ENCODE assay signal across 1 cellular context in genomic region chr9:133283255-133284032, GRCh38.
TF ChIP-seq lines count a peak whose summit lies in the region.

No MANE protein-coding gene starts in this region.

TF ChIP-seq in K562, 482 proteins besides CTCF, POLR2A, EP300 and RAD21 (continued from another document and continues in another):
- peak; percentile 92 for TF ChIP-seq HMBOX1 (IDR thresholded peaks at IDR 0.05)
- peak; percentile 84 for TF ChIP-seq ZNF644 (tag; IDR thresholded peaks at IDR 0.05; ENCODE audit: low read depth)
- peak; percentile 90 for TF ChIP-seq KLF16 (IDR thresholded peaks at IDR 0.05)
- 0 out of 2 replicates have a peak, but pooled peaks have one; percentile 26 for TF ChIP-seq ZBED1 (IDR thresholded peaks at IDR 0.05)
- peak; percentile 82 for TF ChIP-seq KHSRP (IDR thresholded peaks at IDR 0.05)
- peak; percentile 84 for TF ChIP-seq ZBTB17 (CRISPR knock-in tag; IDR thresholded peaks at IDR 0.05)
- peak; percentile 92 for TF ChIP-seq ZNF197 (CRISPR knock-in tag; IDR thresholded peaks at IDR 0.05; ENCODE audit: low read depth)
- peak; percentile 95 for TF ChIP-seq SMARCC2 (IDR thresholded peaks at IDR 0.05; ENCODE audit: low read depth)
- peak; percentile 64; the same call in 1 of the 2 replicates for TF ChIP-seq MTA3 (IDR thresholded peaks at IDR 0.05; ENCODE audit: borderline replicate concordance)
- TF ChIP-seq NONO (IDR thresholded peaks at IDR 0.05; ENCODE audit: low read depth in 2 of 2, low read length in 1 of 2), result peak in 1 of 2 experiments; percentile 64; a peak in 2 of 4 replicates
- peak; percentile 82 for TF ChIP-seq HLTF (IDR thresholded peaks at IDR 0.05)
- TF ChIP-seq CBFA2T2 (conservative IDR thresholded peaks at IDR 0.05), result peak; percentile 99
- TF ChIP-seq KDM1A (IDR thresholded peaks at IDR 0.05), result peak; percentile 97 to 98
- peak; percentile 97 for TF ChIP-seq MTA2 (IDR thresholded peaks at IDR 0.05; ENCODE audit: low read depth)
- TF ChIP-seq FOXA3 (CRISPR knock-in tag; conservative IDR thresholded peaks at IDR 0.05 in 1 of 2, IDR thresholded peaks at IDR 0.05 in 1 of 2), result peak; percentile 88 to 99
- TF ChIP-seq ZBTB12 (CRISPR knock-in tag; IDR thresholded peaks at IDR 0.05), result 0 out of 2 replicates have a peak, but pooled peaks have one; percentile 41
- TF ChIP-seq DEAF1 (CRISPR knock-in tag; IDR thresholded peaks at IDR 0.05), result 0 out of 2 replicates have a peak, but pooled peaks have one; percentile 14
- TF ChIP-seq ZNF175 (CRISPR knock-in tag; IDR thresholded peaks at IDR 0.05; ENCODE audit: low read depth), result peak; percentile 87
- peak; percentile 72 for TF ChIP-seq ZFX (CRISPR knock-in tag; IDR thresholded peaks at IDR 0.05)
- peak; percentile 96 for TF ChIP-seq TRIM24 (IDR thresholded peaks at IDR 0.05)
- peak; percentile 71 for TF ChIP-seq ZNF589 (CRISPR knock-in tag; IDR thresholded peaks at IDR 0.05; ENCODE audit: low read depth)
- peak; percentile 87 for TF ChIP-seq ZNF766 (CRISPR knock-in tag; conservative IDR thresholded peaks at IDR 0.05)
- peak; percentile 79 for TF ChIP-seq IFI16 (CRISPR knock-in tag; IDR thresholded peaks at IDR 0.05)
- peak; percentile 49 for TF ChIP-seq MYC (IDR thresholded peaks at IDR 0.05; ENCODE audit: low read depth, low read length)
- peak; percentile 74 for TF ChIP-seq MYC (CRISPR knock-in tag; IDR thresholded peaks at IDR 0.05; ENCODE audit: borderline replicate concordance, low read depth)
- peak; percentile 59; the same call in 1 of the 2 replicates for TF ChIP-seq ID3 (CRISPR knock-in tag; IDR thresholded peaks at IDR 0.05)
- peak; percentile 97 for TF ChIP-seq ID3 (tag; IDR thresholded peaks at IDR 0.05)
- 0 out of 2 replicates have a peak, but pooled peaks have one; percentile 28 for TF ChIP-seq ZNF263 (CRISPR knock-in tag; IDR thresholded peaks at IDR 0.05; ENCODE audit: borderline replicate concordance)
- TF ChIP-seq ATF3 (IDR thresholded peaks at IDR 0.05), result peak; percentile 51
- TF ChIP-seq ATF3 (CRISPR knock-in tag; conservative IDR thresholded peaks at IDR 0.05), result peak; percentile 82; the same call in 1 of the 2 replicates
- TF ChIP-seq CXXC5 (CRISPR knock-in tag; IDR thresholded peaks at IDR 0.05), result peak; percentile 94
- 0 out of 2 replicates have a peak, but pooled peaks have one; percentile 17 for TF ChIP-seq ILF3 (IDR thresholded peaks at IDR 0.05; ENCODE audit: borderline replicate concordance)
- TF ChIP-seq USF1 (CRISPR knock-in tag; IDR thresholded peaks at IDR 0.05), result peak; percentile 66
- TF ChIP-seq MAX (CRISPR knock-in tag; IDR thresholded peaks at IDR 0.05), result peak; percentile 99
- peak; percentile 69 for TF ChIP-seq ARHGAP35 (IDR thresholded peaks at IDR 0.05; ENCODE audit: partially characterized antibody)
- peak; percentile 46 for TF ChIP-seq PHF20 (IDR thresholded peaks at IDR 0.05; ENCODE audit: partially characterized antibody)
- peak in 1 of 2 experiments; percentile 64; a peak in 1 of 4 replicates for TF ChIP-seq UBTF (IDR thresholded peaks at IDR 0.05; ENCODE audit: borderline replicate concordance in 1 of 2, low read depth in 2 of 2, low read length in 2 of 2)
- 0 out of 2 replicates have a peak, but pooled peaks have one; percentile 4 for TF ChIP-seq ZNF41 (CRISPR knock-in tag; conservative IDR thresholded peaks at IDR 0.05)
- TF ChIP-seq HINFP (tag; conservative IDR thresholded peaks at IDR 0.05; ENCODE audit: low read depth), result peak; percentile 73; the same call in 1 of the 2 replicates
- peak; percentile 46 for TF ChIP-seq PKNOX1 (IDR thresholded peaks at IDR 0.05)
- TF ChIP-seq ZNF431 (CRISPR knock-in tag; IDR thresholded peaks at IDR 0.05), result 0 out of 2 replicates have a peak, but pooled peaks have one; percentile 19
- peak; percentile 64 for TF ChIP-seq RBBP5 (IDR thresholded peaks at IDR 0.05; ENCODE audit: borderline replicate concordance, insufficient read depth, low read length, poor library complexity, severe bottlenecking)
- peak; percentile 82 for TF ChIP-seq HES1 (IDR thresholded peaks at IDR 0.05; ENCODE audit: low read depth)
- TF ChIP-seq TBL1XR1 (IDR thresholded peaks at IDR 0.05; ENCODE audit: low read length in 2 of 2), result peak in 1 of 2 experiments; percentile 12; a peak in 1 of 4 replicates
- peak; percentile 91 for TF ChIP-seq MEF2D (tag; conservative IDR thresholded peaks at IDR 0.05; ENCODE audit: low read depth)
- 0 out of 2 replicates have a peak, but pooled peaks have one; percentile 46 for TF ChIP-seq CUX1 (CRISPR knock-in tag; IDR thresholded peaks at IDR 0.05)
